Comparison of ENCODE assay signal across 21 cellular contexts in the genomic region with DNA sequence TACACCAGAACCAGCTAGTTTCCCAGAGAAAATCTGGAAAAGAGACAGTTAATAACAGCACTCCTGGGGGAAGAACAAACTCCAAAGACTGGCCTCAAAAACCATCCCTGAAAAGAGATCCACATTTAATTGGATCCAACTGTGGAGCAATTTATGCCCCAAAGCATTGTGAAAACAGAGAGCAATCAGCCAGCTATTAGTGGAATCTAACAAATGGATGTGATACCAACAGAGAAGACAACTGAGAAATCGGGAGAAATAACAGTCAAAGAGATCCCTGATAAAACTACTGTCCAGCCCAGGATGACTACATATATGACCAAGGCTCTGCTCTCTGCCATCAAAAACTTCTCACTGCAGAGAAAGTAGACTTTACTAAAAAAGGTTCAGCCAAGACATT. TPM values are rescaled to one million over a fixed set of nuclear protein-coding genes. Genes with fewer than 3 reads are reported as not detected.
A peak's percentile ranks its signal among the peaks of the same experiment; 100 is the strongest.
DNase-seq lines count a peak whose midpoint lies in the region; ATAC-seq and TF ChIP-seq lines count a peak whose summit lies in the region.
"Had no signal": no experiment of that assay in that cellular context is flagged by ENCODE, and none has a peak within 500 bp of the region (broad histone marks: within the 10 kb centered on the region; RNA-seq: fewer than 3 reads in every experiment).

No MANE protein-coding gene starts in this region.

- POLR2A ChIA-PET in Panc1 (lab: Charles Lee): no interaction called here

- peaks cover 9% of the 10 kb centered on the region; the same call in 1 of the 3 replicates for H3K36me3 Mint-ChIP-seq in GM23338 (ENCODE audit: low read depth)
- H3K36me3 Mint-ChIP-seq in activated naive CD8-positive, alpha-beta T cell treated with anti-CD3 and anti-CD28 coated beads for 36 hours: no peaks in the 10 kb centered on the region

- H4K20me1 ChIP-seq in GM23338 (replicated peaks; ENCODE audit: insufficient read depth): no peaks in the 10 kb centered on the region

- peak overlapping the region in 1 of 2 experiments; percentile 36 for H3K14ac ChIP-seq in mesenchymal stem cell (ENCODE audit: low read length in 2 of 2)

- H3F3A ChIP-seq in GM23338 (replicated peaks; ENCODE audit: low read depth): no peaks in the 10 kb centered on the region

- TF ChIP-seq CTCF in AG10803 (conservative IDR thresholded peaks at IDR 0.05; ENCODE audit: low read length): no peak
- no peak for TF ChIP-seq CTCF in GM23338 (conservative IDR thresholded peaks at IDR 0.05; ENCODE audit: low read depth in 2 of 2)
- TF ChIP-seq CTCF in Panc1 (IDR thresholded peaks at IDR 0.05): no peak

- BruUV-seq in Panc1 (replicated peaks; lab: Mats Ljungman, UMichigan): no TSS peak

- no peaks in the 10 kb centered on the region for H3K79me1 ChIP-seq in mesenchymal stem cell (replicated peaks; ENCODE audit: low read length, poor library complexity, severe bottlenecking)

- H2BK120ac ChIP-seq in mesenchymal stem cell (ENCODE audit: low read depth, low read length): no peak overlapping the region

- no peak overlapping the region for H3K27ac Mint-ChIP-seq in GM23338
- no peak overlapping the region for H3K27ac Mint-ChIP-seq in activated naive CD8-positive, alpha-beta T cell treated with anti-CD3 and anti-CD28 coated beads for 36 hours
- H3K27ac Mint-ChIP-seq: CD4-positive, alpha-beta T cell had no signal

- H3K4me3 Mint-ChIP-seq in GM23338: no peak overlapping the region
- H3K4me3 Mint-ChIP-seq in activated naive CD8-positive, alpha-beta T cell treated with anti-CD3 and anti-CD28 coated beads for 36 hours: no peak overlapping the region
- H3K4me3 Mint-ChIP-seq: CD4-positive, alpha-beta T cell had no signal

- in situ Hi-C loops in Panc1 (cut with HindIII; ENCODE audit: low pct_unique_long_range_greater_than_20kb, low sequenced_read_pairs): loop anchor here (10.0 to 25.0 kb wide), 2 partner anchors 72 to 115 kb away; no protein-coding TSS in a partner anchor

- H3K27ac ChIP-seq in GM23338 (ENCODE audit: low read depth) (no peak overlapping the region), Panc1 (ENCODE audit: low read length) (peak overlapping the region; percentile 100), mesenchymal stem cell (ENCODE audit: low read length, poor library complexity, severe bottlenecking) (no peak overlapping the region)
- H3K27ac ChIP-seq: SK-N-MC had no signal

- H3K9me3 ChIP-seq in Panc1 (ENCODE audit: control insufficient read depth, insufficient read depth, low read depth, low read length) (peaks cover 17% of the 10 kb centered on the region; the same call in 1 of the 2 replicates), mesenchymal stem cell (ENCODE audit: control insufficient read depth, low read length) (peaks cover 5% of the 10 kb centered on the region)
- H3K9me3 ChIP-seq: BE2C, HAP-1 had no signal

- peak overlapping the region; percentile 16 for H2AK5ac ChIP-seq in mesenchymal stem cell (ENCODE audit: low read length, severe bottlenecking)

- no peaks in the 10 kb centered on the region for H3K79me2 ChIP-seq in GM23338 (replicated peaks; ENCODE audit: insufficient read depth)

- H3K4me2 ChIP-seq in GM23338 (no peak overlapping the region), mesenchymal stem cell (ENCODE audit: low read length, poor library complexity, severe bottlenecking) (no peak overlapping the region)

- intact Hi-C loops in Panc1 (cut with micrococcal nuclease; ENCODE audit: unreplicated experiment): loop anchor here (5.0 kb wide), 1 partner anchor 45 kb away; no protein-coding TSS in a partner anchor

- H3K18ac ChIP-seq in mesenchymal stem cell (ENCODE audit: low read depth in 1 of 2, low read length in 2 of 2): no peak overlapping the region

- CTCF ChIA-PET in Panc1 (lab: Charles Lee): no interaction called here

- H3K27me3 ChIP-seq in GM23338 (ENCODE audit: insufficient read depth) (no peaks in the 10 kb centered on the region), Panc1 (ENCODE audit: control insufficient read depth, insufficient read depth, low read length) (no peaks in the 10 kb centered on the region), mesenchymal stem cell (ENCODE audit: control insufficient read depth in 1 of 2, insufficient read depth in 1 of 2, low read length in 2 of 2) (no peaks in the 10 kb centered on the region)
- H3K27me3 ChIP-seq: BE2C had no signal

- 100% methylated on average over 1 of the region's 1 CpG for WGBS in mesenchymal stem cell

- no peak overlapping the region for H3K23ac ChIP-seq in mesenchymal stem cell (ENCODE audit: low read length in 2 of 2)

- H2AFZ ChIP-seq in GM23338 (peak overlapping the region; percentile 12; the same call in 1 of the 2 replicates), mesenchymal stem cell (ENCODE audit: low read depth, low read length) (no peak overlapping the region)

- no peak overlapping the region for H3K4ac ChIP-seq in mesenchymal stem cell (ENCODE audit: low read depth in 1 of 2, low read length in 2 of 2)

- no peaks in the 10 kb centered on the region for H3K9me2 ChIP-seq in GM23338 (ENCODE audit: insufficient read depth)

- H3K27me3 Mint-ChIP-seq in GM23338 (ENCODE audit: insufficient read depth, low read depth, poor library complexity): no peaks in the 10 kb centered on the region
- peaks cover 12% of the 10 kb centered on the region for H3K27me3 Mint-ChIP-seq in activated naive CD8-positive, alpha-beta T cell treated with anti-CD3 and anti-CD28 coated beads for 36 hours

- H2BK5ac ChIP-seq in mesenchymal stem cell (ENCODE audit: low read depth, low read length, poor library complexity, severe bottlenecking): no peak overlapping the region

- H3K4me1 ChIP-seq in GM23338 (ENCODE audit: insufficient read depth) (0 out of 2 replicates have a peak, but pooled peaks cover under 1% of the 10 kb centered on the region), Panc1 (ENCODE audit: control insufficient read depth, insufficient read depth, low read length) (peaks cover 39% of the 10 kb centered on the region), mesenchymal stem cell (ENCODE audit: control insufficient read depth, insufficient read depth, low read depth, low read length) (peaks cover 4% of the 10 kb centered on the region)
- H3K4me1 ChIP-seq: BE2C had no signal

- no peak overlapping the region for H2BK15ac ChIP-seq in mesenchymal stem cell (ENCODE audit: low read depth, poor library complexity, severe bottlenecking)

- H3K36me3 ChIP-seq in GM23338 (ENCODE audit: insufficient read depth) (no peaks in the 10 kb centered on the region), Panc1 (ENCODE audit: control insufficient read depth, insufficient read depth, low read length) (no peaks in the 10 kb centered on the region), mesenchymal stem cell (ENCODE audit: control insufficient read depth in 1 of 2, insufficient read depth in 2 of 2, low read depth in 1 of 2, low read length in 2 of 2) (no peaks in the 10 kb centered on the region)
- H3K36me3 ChIP-seq: BE2C, HAP-1 had no signal

- ATAC-seq in GM23338 (no peak), Panc1 (no peak)

- DNase-seq in AG10803 (ENCODE audit: low read depth) (peak; percentile 47), GM23338 (ENCODE audit: low spot score) (no peak), Panc1 (ENCODE audit: low read depth, low spot score) (no peak), mesenchymal stem cell (no peak), SKM-1 (lab: John Stamatoyannopoulos, UW; ENCODE audit: unreplicated experiment) (no peak), iPS-NIHi11 (ENCODE audit: low spot score) (no peak)
- DNase-seq in stimulated activated naive CD4-positive, alpha-beta T cell (lab: John Stamatoyannopoulos, UW): no peak
- DNase-seq in activated naive CD8-positive, alpha-beta T cell treated with anti-CD3 and anti-CD28 coated beads for 36 hours: no peak
- DNase-seq: 8988T; BE2C; CD4-positive, alpha-beta T cell; DMS153; MM.1S; NCI-H1092; NCI-H1436 treated with DMSO at 0.1 percent for 48 hours; NCI-H2081 treated with DMSO at 0.1 percent for 48 hours; NCI-H510A; NCI-H774; Right ventricle myocardium superior had no signal

- no peak overlapping the region for H2BK12ac ChIP-seq in mesenchymal stem cell (ENCODE audit: low read length in 2 of 2)

- H4K8ac ChIP-seq in mesenchymal stem cell (ENCODE audit: low read length): no peak overlapping the region

- H3K4me3 ChIP-seq in AG10803 (ENCODE audit: low read length): no peak overlapping the region
- no peak overlapping the region for H3K4me3 ChIP-seq in GM23338
- no peak overlapping the region for H3K4me3 ChIP-seq in Panc1 (ENCODE audit: low read depth in 2 of 2, low read length in 2 of 2)
- peak overlapping the region in 1 of 2 experiments; percentile 11 for H3K4me3 ChIP-seq in mesenchymal stem cell (ENCODE audit: insufficient read depth in 1 of 2, low read depth in 1 of 2, low read length in 2 of 2)
- H3K4me3 ChIP-seq: HAP-1, SK-N-MC had no signal

- H4K91ac ChIP-seq in mesenchymal stem cell (ENCODE audit: low read length): no peak overlapping the region

- H3K9me3 Mint-ChIP-seq in GM23338: peaks cover 12% of the 10 kb centered on the region; the same call in 2 of the 3 replicates
- H3K9me3 Mint-ChIP-seq in activated naive CD8-positive, alpha-beta T cell treated with anti-CD3 and anti-CD28 coated beads for 36 hours: peaks cover 5% of the 10 kb centered on the region

- peaks cover 2% of the 10 kb centered on the region; the same call in 2 of the 3 replicates for H3K4me1 Mint-ChIP-seq in GM23338
- no peaks in the 10 kb centered on the region for H3K4me1 Mint-ChIP-seq in activated naive CD8-positive, alpha-beta T cell treated with anti-CD3 and anti-CD28 coated beads for 36 hours

- H3K9ac ChIP-seq in mesenchymal stem cell (ENCODE audit: low read length): peak overlapping the region; percentile 72

TF ChIP-seq in GM23338, 12 proteins besides CTCF, POLR2A, EP300 and RAD21 (continues in another document):
- no peak for TF ChIP-seq STAT1 (IDR thresholded peaks at IDR 0.05; ENCODE audit: unreplicated experiment)

RNA-seq across cellular contexts. Expression of gene TRIO, which starts 40.5 kb away (rescaled TPM):
- 83.7 and 113 TPM in 2 replicates for total RNA-seq in GM23338 (2014; rRNA removed; shearing (Covaris generic))
- polyA plus RNA-seq in GM23338 (2016; fragmentation: Nextera tagmentation; extraction: Ambion mirVana): 13.8 and 14.9 TPM in 2 replicates
- 349 TPM for total RNA-seq in Panc1 (2021; ENCODE audit: unreplicated experiment)
- 213 TPM for polyA plus RNA-seq in Panc1 (2012; ENCODE audit: insufficient read length)
- 39.8 TPM for polyA plus RNA-seq in mesenchymal stem cell (2013, experiment 1 of 2)
- polyA plus RNA-seq in mesenchymal stem cell (2013, experiment 2 of 2): 39.0 TPM
- 1 to 10 TPM; 7.4 to 9.8 TPM for total RNA-seq in activated naive CD8-positive, alpha-beta T cell treated with anti-CD3 and anti-CD28 coated beads for 36 hours
